1 cellular context compared by ENCODE assay signal in genomic region chr1:199041173-199041914, GRCh38.
TF ChIP-seq lines count a peak whose summit lies in the region.

No MANE protein-coding gene starts in this region.

TF ChIP-seq in GM12878, 131 proteins besides CTCF, POLR2A, EP300 and RAD21 (continued from another document and continues in another):
- no peak for TF ChIP-seq ZBTB11 (CRISPR knock-in tag; IDR thresholded peaks at IDR 0.05)
- TF ChIP-seq ZBED1 (IDR thresholded peaks at IDR 0.05; ENCODE audit: borderline replicate concordance), result peak; percentile 78; the same call in 1 of the 2 replicates
- no peak for TF ChIP-seq RELA (IDR thresholded peaks at IDR 0.05; ENCODE audit: borderline replicate concordance, partially characterized antibody)
- TF ChIP-seq SRF (IDR thresholded peaks at IDR 0.05; ENCODE audit: low read depth in 2 of 2, low read length in 2 of 2), result no peak
- TF ChIP-seq STAT3 (IDR thresholded peaks at IDR 0.05; ENCODE audit: low read depth, low read length), result peak; percentile 98; the same call in 1 of the 2 replicates
- TF ChIP-seq NR2F1 (conservative IDR thresholded peaks at IDR 0.05), result no peak
- no peak for TF ChIP-seq USF2 (IDR thresholded peaks at IDR 0.05; ENCODE audit: borderline replicate concordance, low read depth, low read length)
- TF ChIP-seq HDAC2 (IDR thresholded peaks at IDR 0.05), result no peak
- TF ChIP-seq IRF4 (IDR thresholded peaks at IDR 0.05; ENCODE audit: low read depth, low read length), result 0 out of 2 replicates have a peak, but pooled peaks have one; percentile 47
- no peak for TF ChIP-seq CHD4 (IDR thresholded peaks at IDR 0.05)
- TF ChIP-seq POU2F2 (IDR thresholded peaks at IDR 0.05; ENCODE audit: borderline replicate concordance, low read depth, low read length), result peak; percentile 88; the same call in 1 of the 3 replicates
- TF ChIP-seq CBX5 (IDR thresholded peaks at IDR 0.05; ENCODE audit: low read depth), result peak; percentile 84
- no peak for TF ChIP-seq POLR2AphosphoS5 (IDR thresholded peaks at IDR 0.05; ENCODE audit: low read length)
- TF ChIP-seq NFXL1 (IDR thresholded peaks at IDR 0.05; ENCODE audit: borderline replicate concordance), result no peak
- no peak for TF ChIP-seq SMAD1 (IDR thresholded peaks at IDR 0.05; ENCODE audit: low read depth, partially characterized antibody)
- TF ChIP-seq ZSCAN29 (IDR thresholded peaks at IDR 0.05), result no peak
- TF ChIP-seq JUND (IDR thresholded peaks at IDR 0.05; ENCODE audit: low read depth, low read length), result no peak
- TF ChIP-seq BMI1 (IDR thresholded peaks at IDR 0.05; ENCODE audit: borderline replicate concordance), result peak; percentile 68
- TF ChIP-seq ZBTB4 (CRISPR knock-in tag; IDR thresholded peaks at IDR 0.05), result no peak
- peak in 1 of 2 experiments; percentile 95; a peak in 2 of 4 replicates for TF ChIP-seq CEBPB (IDR thresholded peaks at IDR 0.05; ENCODE audit: borderline replicate concordance in 1 of 2, low read depth in 2 of 2, low read length in 2 of 2)
- TF ChIP-seq CBFB (IDR thresholded peaks at IDR 0.05; ENCODE audit: low read depth), result peak; percentile 83
- no peak for TF ChIP-seq KAT2A (conservative IDR thresholded peaks at IDR 0.05; ENCODE audit: control insufficient read depth, low read depth, low read length)
- TF ChIP-seq ZZZ3 (IDR thresholded peaks at IDR 0.05; ENCODE audit: control insufficient read depth, insufficient read length, low read depth), result no peak
- peak; percentile 95 for TF ChIP-seq NFIC (IDR thresholded peaks at IDR 0.05; ENCODE audit: low read depth, low read length)
- no peak for TF ChIP-seq LARP7 (IDR thresholded peaks at IDR 0.05)
- no peak for TF ChIP-seq ZBTB33 (IDR thresholded peaks at IDR 0.05)
- TF ChIP-seq TAF1 (IDR thresholded peaks at IDR 0.05; ENCODE audit: borderline replicate concordance, low read depth, low read length), result no peak
- peak; percentile 76; the same call in 1 of the 2 replicates for TF ChIP-seq IRF5 (IDR thresholded peaks at IDR 0.05; ENCODE audit: borderline replicate concordance)
- no peak for TF ChIP-seq BCL3 (IDR thresholded peaks at IDR 0.05; ENCODE audit: borderline replicate concordance, insufficient read depth, low read depth, low read length, poor library complexity, severe bottlenecking)
- peak; percentile 81 for TF ChIP-seq ATF7 (IDR thresholded peaks at IDR 0.05; ENCODE audit: low read depth)
- no peak for TF ChIP-seq ESRRA (IDR thresholded peaks at IDR 0.05; ENCODE audit: low read length)
- TF ChIP-seq NR2C1 (IDR thresholded peaks at IDR 0.05), result no peak
- TF ChIP-seq IKZF1 (conservative IDR thresholded peaks at IDR 0.05), result peak; percentile 92
- no peak for TF ChIP-seq HDGF (IDR thresholded peaks at IDR 0.05)
- TF ChIP-seq CHD1 (IDR thresholded peaks at IDR 0.05; ENCODE audit: low read depth, low read length), result no peak
- no peak for TF ChIP-seq FOS (IDR thresholded peaks at IDR 0.05; ENCODE audit: borderline replicate concordance, extremely low read depth, insufficient read length)
- 0 out of 2 replicates have a peak, but pooled peaks have one; percentile 23 for TF ChIP-seq ZNF24 (IDR thresholded peaks at IDR 0.05)
- peak; percentile 85 for TF ChIP-seq TCF12 (IDR thresholded peaks at IDR 0.05; ENCODE audit: low read depth, low read length)
- TF ChIP-seq ZNF687 (IDR thresholded peaks at IDR 0.05), result no peak
- TF ChIP-seq SPI1 (IDR thresholded peaks at IDR 0.05; ENCODE audit: borderline replicate concordance, insufficient read depth, low read depth, low read length), result peak; percentile 81
- TF ChIP-seq RFX5 (IDR thresholded peaks at IDR 0.05; ENCODE audit: low read depth, low read length), result no peak
- peak; percentile 26 for TF ChIP-seq E2F8 (IDR thresholded peaks at IDR 0.05; ENCODE audit: low read depth, partially characterized antibody)
- no peak for TF ChIP-seq NR2C2 (IDR thresholded peaks at IDR 0.05; ENCODE audit: borderline replicate concordance, control insufficient read depth, insufficient read length, low read depth)
